In genomic region chr20:34388000-34388399, GRCh38 we compare ENCODE assay signal across 16 cellular contexts. TPM values are rescaled to one million over a fixed set of nuclear protein-coding genes. Genes with fewer than 3 reads are reported as not detected.
DNase-seq lines count a peak whose midpoint lies in the region; ATAC-seq and TF ChIP-seq lines count a peak whose summit lies in the region.
"Had no signal": no experiment of that assay in that cellular context is flagged by ENCODE, and none has a peak within 500 bp of the region (broad histone marks: within the 10 kb centered on the region; RNA-seq: fewer than 3 reads in every experiment).

No MANE protein-coding gene starts in this region.

- H3F3A ChIP-seq in PC-3 (ENCODE audit: low read length, unreplicated experiment), result peaks cover 11% of the 10 kb centered on the region

- POLR2A ChIA-PET in OCI-LY7 (lab: Charles Lee) (no interaction called here), PC-3 (lab: Charles Lee; ENCODE audit: unreplicated experiment) (no interaction called here)

- H3K9me3 Mint-ChIP-seq in activated naive CD8-positive, alpha-beta T cell treated with anti-CD3 and anti-CD28 coated beads for 36 hours, result no peaks in the 10 kb centered on the region
- H3K9me3 Mint-ChIP-seq in activated naive CD8-positive, alpha-beta T cell treated with anti-CD3 and anti-CD28 coated beads, Interleukin-2, amount 50 U/mL, for 24 hours, result no peaks in the 10 kb centered on the region
- H3K9me3 Mint-ChIP-seq in stimulated activated memory B cell treated with anti-CD40 and anti-IgM and Interleukin-4, amounts not matched to agents 10 μg/mL and 1 μg/mL and 100 μg/mL, for 72 hours, result no peaks in the 10 kb centered on the region

- H4K20me1 ChIP-seq in OCI-LY7 (ENCODE audit: insufficient read depth, low read length) (peaks cover 9% of the 10 kb centered on the region), fibroblast of lung (ENCODE audit: control insufficient read depth, extremely low read depth, insufficient read depth, low read length) (peaks cover 9% of the 10 kb centered on the region), PC-3 (ENCODE audit: low read length) (peaks cover 9% of the 10 kb centered on the region; the same call in 1 of the 2 replicates)

- H3K36me3 ChIP-seq in OCI-LY7 (ENCODE audit: insufficient read depth, low read length) (peaks cover 31% of the 10 kb centered on the region), fibroblast of lung (ENCODE audit: control insufficient read depth, insufficient read depth, low read length) (peaks cover 2% of the 10 kb centered on the region), PC-3 (ENCODE audit: low read depth, low read length) (peaks cover 13% of the 10 kb centered on the region)

- no peak for ATAC-seq in activated naive CD8-positive, alpha-beta T cell treated with anti-CD3 and anti-CD28 coated beads, Interleukin-2, amount 50 U/mL, for 24 hours
- no peak for ATAC-seq in stimulated activated memory B cell treated with anti-CD40 and anti-IgM and Interleukin-4, amounts not matched to agents 10 μg/mL and 1 μg/mL and 100 μg/mL, for 72 hours
- ATAC-seq in PC-3 (no peak), GM19463 (IDR thresholded peaks at IDR 0.05; ENCODE audit: unreplicated experiment) (no peak)
- ATAC-seq: left ventricle myocardium superior had no signal

- DNase-seq in activated naive CD8-positive, alpha-beta T cell treated with anti-CD3 and anti-CD28 coated beads for 36 hours, result no peak
- no peak for DNase-seq in activated naive CD8-positive, alpha-beta T cell treated with anti-CD3 and anti-CD28 coated beads, Interleukin-2, amount 50 U/mL, for 24 hours
- DNase-seq in OCI-LY7 (ENCODE audit: low spot score) (peak; percentile 44), fibroblast of lung (ENCODE audit: low read depth in 2 of 2) (no peak), PC-3 (no peak)
- DNase-seq in stimulated activated CD4-positive, alpha-beta T cell treated with anti-CD3 and anti-CD28 coated beads, Interleukin-12 subunit alpha, Interleukin-12 subunit beta, amount 100 ng/mL, for 4 hours, result no peak
- DNase-seq: activated effector memory CD4-positive, alpha-beta T cell treated with Interleukin-2 at 50 U/mL for 16 hours; amygdala; Calu3; foreskin fibroblast; GF-D8; left ventricle myocardium superior; NCI-H2029 treated with DMSO at 0.1 percent for 48 hours; NCI-H69 had no signal

- H3K27me3 Mint-ChIP-seq in activated naive CD8-positive, alpha-beta T cell treated with anti-CD3 and anti-CD28 coated beads for 36 hours, result no peaks in the 10 kb centered on the region
- no peaks in the 10 kb centered on the region for H3K27me3 Mint-ChIP-seq in activated naive CD8-positive, alpha-beta T cell treated with anti-CD3 and anti-CD28 coated beads, Interleukin-2, amount 50 U/mL, for 24 hours
- no peaks in the 10 kb centered on the region for H3K27me3 Mint-ChIP-seq in stimulated activated memory B cell treated with anti-CD40 and anti-IgM and Interleukin-4, amounts not matched to agents 10 μg/mL and 1 μg/mL and 100 μg/mL, for 72 hours

- H3K27ac Mint-ChIP-seq in activated naive CD8-positive, alpha-beta T cell treated with anti-CD3 and anti-CD28 coated beads for 36 hours, result peak overlapping the region; percentile 40
- H3K27ac Mint-ChIP-seq in activated naive CD8-positive, alpha-beta T cell treated with anti-CD3 and anti-CD28 coated beads, Interleukin-2, amount 50 U/mL, for 24 hours, result no peak overlapping the region
- peak overlapping the region; percentile 33 for H3K27ac Mint-ChIP-seq in stimulated activated memory B cell treated with anti-CD40 and anti-IgM and Interleukin-4, amounts not matched to agents 10 μg/mL and 1 μg/mL and 100 μg/mL, for 72 hours

- H3K4me1 ChIP-seq in OCI-LY7 (ENCODE audit: insufficient read depth, low read length, poor library complexity, severe bottlenecking), result peaks cover 42% of the 10 kb centered on the region
- H3K4me1 ChIP-seq in fibroblast of lung (ENCODE audit: control insufficient read depth, extremely low read depth, insufficient read depth, low read length), result peaks cover 12% of the 10 kb centered on the region
- peaks cover 44% of the 10 kb centered on the region for H3K4me1 ChIP-seq in PC-3 (ENCODE audit: insufficient read depth, low read length)

- peak overlapping the region; percentile 40 for H3K4me2 ChIP-seq in OCI-LY7 (ENCODE audit: low read length)
- H3K4me2 ChIP-seq in fibroblast of lung (ENCODE audit: extremely low read depth, insufficient read depth, low read length), result peak overlapping the region; percentile 3
- H3K4me2 ChIP-seq in PC-3 (ENCODE audit: low read length), result no peak overlapping the region

- H3K79me2 ChIP-seq in OCI-LY7 (ENCODE audit: insufficient read depth, low read depth, low read length), result peaks cover 57% of the 10 kb centered on the region; the same call in 1 of the 2 replicates
- H3K79me2 ChIP-seq in fibroblast of lung (ENCODE audit: control insufficient read depth, insufficient read depth, low read length), result peaks cover 74% of the 10 kb centered on the region
- H3K79me2 ChIP-seq in PC-3 (ENCODE audit: low read length), result peaks cover 87% of the 10 kb centered on the region

- H3K4me1 Mint-ChIP-seq in activated naive CD8-positive, alpha-beta T cell treated with anti-CD3 and anti-CD28 coated beads for 36 hours, result peaks cover 28% of the 10 kb centered on the region
- H3K4me1 Mint-ChIP-seq in activated naive CD8-positive, alpha-beta T cell treated with anti-CD3 and anti-CD28 coated beads, Interleukin-2, amount 50 U/mL, for 24 hours, result peaks cover 36% of the 10 kb centered on the region
- peaks cover 38% of the 10 kb centered on the region for H3K4me1 Mint-ChIP-seq in stimulated activated memory B cell treated with anti-CD40 and anti-IgM and Interleukin-4, amounts not matched to agents 10 μg/mL and 1 μg/mL and 100 μg/mL, for 72 hours

- H3K4me3 ChIP-seq in OCI-LY7 (ENCODE audit: low read depth, low read length, poor library complexity, severe bottlenecking) (no peak overlapping the region), fibroblast of lung (replicated peaks in 1 of 4; ENCODE audit: control extremely low read depth in 1 of 4, insufficient read depth in 1 of 4, low read depth in 3 of 4, low read length in 4 of 4) (no peak overlapping the region), PC-3 (ENCODE audit: low read length) (no peak overlapping the region)

- intact Hi-C loops in OCI-LY7 (cut with micrococcal nuclease; ENCODE audit: unreplicated experiment) (no loop called here), PC-3 (cut with micrococcal nuclease) (no loop called here)

- H3K36me3 Mint-ChIP-seq in activated naive CD8-positive, alpha-beta T cell treated with anti-CD3 and anti-CD28 coated beads for 36 hours, result peaks cover 13% of the 10 kb centered on the region
- peaks cover 19% of the 10 kb centered on the region for H3K36me3 Mint-ChIP-seq in activated naive CD8-positive, alpha-beta T cell treated with anti-CD3 and anti-CD28 coated beads, Interleukin-2, amount 50 U/mL, for 24 hours (ENCODE audit: low read depth)
- H3K36me3 Mint-ChIP-seq in stimulated activated memory B cell treated with anti-CD40 and anti-IgM and Interleukin-4, amounts not matched to agents 10 μg/mL and 1 μg/mL and 100 μg/mL, for 72 hours, result peaks cover 24% of the 10 kb centered on the region

- TF ChIP-seq CTCF in OCI-LY7 (conservative IDR thresholded peaks at IDR 0.05; ENCODE audit: low read length), result no peak
- no peak for TF ChIP-seq CTCF in fibroblast of lung (conservative IDR thresholded peaks at IDR 0.05 in 1 of 2, IDR thresholded peaks at IDR 0.05 in 1 of 2; ENCODE audit: low read depth in 1 of 2, low read length in 2 of 2)
- TF ChIP-seq CTCF in PC-3 (conservative IDR thresholded peaks at IDR 0.05; ENCODE audit: low read depth, low read length), result no peak

- BruUV-seq in OCI-LY7 (replicated peaks; lab: Mats Ljungman, UMichigan) (no TSS peak), PC-3 (replicated peaks; lab: Mats Ljungman, UMichigan) (no TSS peak)

- CTCF ChIA-PET in OCI-LY7 (lab: Charles Lee; ENCODE audit: unreplicated experiment) (no interaction called here), PC-3 (lab: Charles Lee) (interaction anchor here (1.2 kb wide), 1 partner anchor 74 kb away, joined by 13 read pairs; no protein-coding TSS in a partner anchor)

- H3K27ac ChIP-seq in OCI-LY7 (ENCODE audit: low read depth, low read length, poor library complexity, severe bottlenecking) (peak overlapping the region; percentile 1), fibroblast of lung (ENCODE audit: insufficient read depth, low read length) (no peak overlapping the region), PC-3 (ENCODE audit: low read length) (no peak overlapping the region)

- H3K27me3 ChIP-seq in fibroblast of lung (ENCODE audit: control insufficient read depth, insufficient read depth, low read length) (no peaks in the 10 kb centered on the region), PC-3 (ENCODE audit: low read length) (no peaks in the 10 kb centered on the region)

- H3K9ac ChIP-seq in fibroblast of lung (ENCODE audit: insufficient read depth, low read length) (no peak overlapping the region), PC-3 (ENCODE audit: low read length) (no peak overlapping the region)

- H3K9me2 ChIP-seq in OCI-LY7 (ENCODE audit: insufficient read depth, low read length) (no peaks in the 10 kb centered on the region), PC-3 (replicated peaks; ENCODE audit: low read length) (no peaks in the 10 kb centered on the region)

- H2AFZ ChIP-seq in OCI-LY7 (ENCODE audit: low read length), result no peak overlapping the region
- H2AFZ ChIP-seq in fibroblast of lung (ENCODE audit: low read length), result no peak overlapping the region
- H2AFZ ChIP-seq in PC-3 (ENCODE audit: low read length), result no peak overlapping the region

- H3K9me3 ChIP-seq in OCI-LY7 (ENCODE audit: low read length) (no peaks in the 10 kb centered on the region), fibroblast of lung (ENCODE audit: control insufficient read depth, insufficient read depth, low read depth, low read length) (no peaks in the 10 kb centered on the region), PC-3 (ENCODE audit: low read length) (no peaks in the 10 kb centered on the region)

- no peak overlapping the region for H3K4me3 Mint-ChIP-seq in activated naive CD8-positive, alpha-beta T cell treated with anti-CD3 and anti-CD28 coated beads for 36 hours
- H3K4me3 Mint-ChIP-seq in activated naive CD8-positive, alpha-beta T cell treated with anti-CD3 and anti-CD28 coated beads, Interleukin-2, amount 50 U/mL, for 24 hours, result no peak overlapping the region
- H3K4me3 Mint-ChIP-seq in stimulated activated memory B cell treated with anti-CD40 and anti-IgM and Interleukin-4, amounts not matched to agents 10 μg/mL and 1 μg/mL and 100 μg/mL, for 72 hours, result no peak overlapping the region

RNA-seq across cellular contexts. Expression of gene ITCH, which starts 24.9 kb away (rescaled TPM):
- total RNA-seq in activated naive CD8-positive, alpha-beta T cell treated with anti-CD3 and anti-CD28 coated beads for 36 hours, result 10 to 100 TPM; 45.1 to 55.2 TPM
- 19.3 and 26.1 TPM in 2 replicates for total RNA-seq in OCI-LY7 (2014; rRNA removed; shearing (Covaris generic))
- total RNA-seq in OCI-LY7 (2022) (32.2 and 36.8 TPM in 2 replicates), fibroblast of lung (67.5 and 77.6 TPM in 2 replicates), PC-3 (2014; rRNA removed) (49.4 and 54.8 TPM in 2 replicates)
- polyA plus RNA-seq in fibroblast of lung, result 18.5 and 25.0 TPM in 2 replicates
- polyA plus RNA-seq in fibroblast of lung (2012), result 23.0 and 32.5 TPM in 2 replicates
- polyA minus RNA-seq in fibroblast of lung (ENCODE audit: low replicate concordance), result 9.6 and 15.9 TPM in 2 replicates
